26 cellular contexts compared by ENCODE assay signal in genomic region chr4:548976-549375, GRCh38. TPM values are rescaled to one million over a fixed set of nuclear protein-coding genes. Genes with fewer than 3 reads are reported as not detected.
DNase-seq lines count a peak whose midpoint lies in the region; ATAC-seq, FAIRE-seq and TF ChIP-seq lines count a peak whose summit lies in the region.
"Had no signal": no experiment of that assay in that cellular context is flagged by ENCODE, and none has a peak within 500 bp of the region (broad histone marks: within the 10 kb centered on the region; RNA-seq: fewer than 3 reads in every experiment).

No MANE protein-coding gene starts in this region.

- no peak for TF ChIP-seq POLR2A in HepG2 (IDR thresholded peaks at IDR 0.05; ENCODE audit: insufficient read depth in 1 of 2, low read depth in 2 of 2, low read length in 2 of 2)
- no peak for TF ChIP-seq POLR2A in right lobe of liver (IDR thresholded peaks at IDR 0.05)

- no peak for TF ChIP-seq EP300 in HepG2 (IDR thresholded peaks at IDR 0.05; ENCODE audit: low read depth in 2 of 2, low read length in 2 of 2)
- TF ChIP-seq EP300 in HepG2 (CRISPR knock-in tag; IDR thresholded peaks at IDR 0.05; ENCODE audit: borderline replicate concordance), result no peak

- H3K36me3 Mint-ChIP-seq in activated CD4-positive, alpha-beta T cell treated with anti-CD3 and anti-CD28 coated beads, Interleukin-2, amount 10 ng/mL, durations not matched to agents 24 days and 14 days (ENCODE audit: low read depth), result no peaks in the 10 kb centered on the region

- H3K9me3 ChIP-seq in HepG2 (ENCODE audit: low read length), result no peaks in the 10 kb centered on the region
- H3K9me3 ChIP-seq in right lobe of liver, result no peaks in the 10 kb centered on the region
- 0 out of 2 replicates have a peak, but pooled peaks cover 5% of the 10 kb centered on the region for H3K9me3 ChIP-seq in OCI-LY7 (ENCODE audit: low read length)
- H3K9me3 ChIP-seq in mucosa of descending colon, result no peaks in the 10 kb centered on the region

- DNase-seq in HepG2 (ENCODE audit: low spot score) (no peak), right lobe of liver (no peak), astrocyte of the hippocampus (ENCODE audit: low read depth, low spot score) (peak; percentile 21), left lobe of liver (ENCODE audit: low spot score) (peak; percentile 4), ureter (ENCODE audit: low spot score) (no peak), OCI-LY7 (ENCODE audit: low spot score) (no peak), mucosa of descending colon (no peak)
- no peak for DNase-seq in activated CD4-positive, alpha-beta T cell treated with anti-CD3 and anti-CD28 coated beads, Interleukin-2, amount 10 ng/mL, durations not matched to agents 24 days and 14 days
- DNase-seq: 8988T, Calu3, Kasumi-1, MV-4-11, NCI-H1105, NCI-H146, NCI-H2029, NCI-H446 treated with DMSO at 0.1 percent for 48 hours, NCI-H526, SHP77, T-cell had no signal

- H3K9me3 Mint-ChIP-seq in activated CD4-positive, alpha-beta T cell treated with anti-CD3 and anti-CD28 coated beads, Interleukin-2, amount 10 ng/mL, durations not matched to agents 24 days and 14 days, result peaks cover 12% of the 10 kb centered on the region

- WGBS in HepG2 (ENCODE audit: low lambda C conversion rate), result 4% methylated on average over 8 of the region's 8 CpGs
- 22% methylated on average over 8 of the region's 8 CpGs for WGBS in right lobe of liver (ENCODE audit: insufficient coverage, low coverage, low lambda C conversion rate, missing lambda C conversion rate)

- H3K27ac ChIP-seq in HepG2 (ENCODE audit: extremely low read length, insufficient read depth, low read length) (no peak overlapping the region), right lobe of liver (no peak overlapping the region), OCI-LY7 (ENCODE audit: low read depth, low read length, poor library complexity, severe bottlenecking) (no peak overlapping the region)
- H3K27ac ChIP-seq: RWPE1 had no signal

- H3K27me3 ChIP-seq in HepG2 (ENCODE audit: control insufficient read depth in 1 of 2, insufficient read depth in 2 of 2, low read length in 2 of 2), result peaks cover 2 to 6% of the 10 kb centered on the region in 2 experiments; a peak in 3 of 5 replicates
- peaks cover 4 to 5% of the 10 kb centered on the region in 2 donors for H3K27me3 ChIP-seq in right lobe of liver

- in situ Hi-C loops in HepG2 (cut with HindIII; ENCODE audit: extremely low pct_ligation_motif_present, low pct_unique_long_range_greater_than_20kb), result no loop called here

- H3K9ac ChIP-seq in HepG2 (ENCODE audit: insufficient read depth, low read depth, low read length), result no peak overlapping the region

- CTCF ChIA-PET in HepG2 (lab: Yijun Ruan, JAX; ENCODE audit: low intra/inter-chr PET ratio, low total read pairs), result no interaction called here
- CTCF ChIA-PET in OCI-LY7 (lab: Charles Lee; ENCODE audit: unreplicated experiment), result no interaction called here

- no peaks in the 10 kb centered on the region for H3K79me2 ChIP-seq in HepG2 (ENCODE audit: insufficient read depth, low read length)
- no peaks in the 10 kb centered on the region for H3K79me2 ChIP-seq in OCI-LY7 (ENCODE audit: insufficient read depth, low read depth, low read length)

- H3K4me3 ChIP-seq in HepG2 (replicated peaks in 1 of 3; ENCODE audit: insufficient read depth in 1 of 3, low read depth in 2 of 3, low read length in 3 of 3), result no peak overlapping the region
- H3K4me3 ChIP-seq in right lobe of liver, result no peak overlapping the region
- no peak overlapping the region for H3K4me3 ChIP-seq in OCI-LY7 (ENCODE audit: low read depth, low read length, poor library complexity, severe bottlenecking)
- H3K4me3 ChIP-seq in mucosa of descending colon, result no peak overlapping the region

- H4K20me1 ChIP-seq in HepG2 (ENCODE audit: insufficient read depth, low read length) (no peaks in the 10 kb centered on the region), OCI-LY7 (ENCODE audit: insufficient read depth, low read length) (no peaks in the 10 kb centered on the region)

- H3K4me3 Mint-ChIP-seq in activated CD4-positive, alpha-beta T cell treated with anti-CD3 and anti-CD28 coated beads, Interleukin-2, amount 10 ng/mL, durations not matched to agents 24 days and 14 days, result no peak overlapping the region
- H3K4me3 Mint-ChIP-seq: T-cell had no signal

- no peak for FAIRE-seq in HepG2 (lab: Jason Lieb, UNC)

- POLR2A ChIA-PET in HepG2 (lab: Yijun Ruan, JAX) (no interaction called here), OCI-LY7 (lab: Charles Lee) (no interaction called here)

- H2AFZ ChIP-seq in HepG2 (ENCODE audit: low read length) (no peak overlapping the region), OCI-LY7 (ENCODE audit: low read length) (no peak overlapping the region)

- TF ChIP-seq CTCF in HepG2 (CRISPR knock-in tag; IDR thresholded peaks at IDR 0.05), result no peak
- TF ChIP-seq CTCF in right lobe of liver (IDR thresholded peaks at IDR 0.05), result no peak
- no peak for TF ChIP-seq CTCF in OCI-LY7 (conservative IDR thresholded peaks at IDR 0.05; ENCODE audit: low read length)
- TF ChIP-seq CTCF in mucosa of descending colon (IDR thresholded peaks at IDR 0.05), result no peak

- BruUV-seq in HepG2 (replicated peaks; lab: Mats Ljungman, UMichigan) (no TSS peak), OCI-LY7 (replicated peaks; lab: Mats Ljungman, UMichigan) (no TSS peak)

- no peak for TF ChIP-seq RAD21 in HepG2 (CRISPR knock-in tag; IDR thresholded peaks at IDR 0.05)

- H3K4me1 ChIP-seq in HepG2 (ENCODE audit: insufficient read depth, low read length), result no peaks in the 10 kb centered on the region
- no peaks in the 10 kb centered on the region for H3K4me1 ChIP-seq in right lobe of liver
- no peaks in the 10 kb centered on the region for H3K4me1 ChIP-seq in OCI-LY7 (ENCODE audit: insufficient read depth, low read length, poor library complexity, severe bottlenecking)
- no peaks in the 10 kb centered on the region for H3K4me1 ChIP-seq in mucosa of descending colon (ENCODE audit: low read depth)

- H3K4me2 ChIP-seq in HepG2 (ENCODE audit: low read depth, low read length) (no peak overlapping the region), OCI-LY7 (ENCODE audit: low read length) (no peak overlapping the region)

- intact Hi-C loops in HepG2 (cut with micrococcal nuclease; ENCODE audit: unreplicated experiment), result no loop called here
- intact Hi-C loops in right lobe of liver (cut with DNase I), result no loop called here
- intact Hi-C loops in activated CD4-positive, alpha-beta T cell treated with anti-CD3 and anti-CD28 coated beads, Interleukin-2, amount 10 ng/mL, durations not matched to agents 24 days and 14 days (cut with micrococcal nuclease), result no loop called here
- intact Hi-C loops in OCI-LY7 (cut with micrococcal nuclease; ENCODE audit: unreplicated experiment), result no loop called here
- intact Hi-C loops in mucosa of descending colon (cut with DNase I, micrococcal nuclease), result no loop called here

- H3K36me3 ChIP-seq in HepG2 (replicated peaks in 1 of 2; ENCODE audit: control insufficient read depth in 1 of 2, insufficient read depth in 2 of 2, low read length in 2 of 2), result no peaks in the 10 kb centered on the region
- H3K36me3 ChIP-seq in right lobe of liver, result no peaks in the 10 kb centered on the region
- H3K36me3 ChIP-seq in OCI-LY7 (ENCODE audit: insufficient read depth, low read length), result no peaks in the 10 kb centered on the region
- H3K36me3 ChIP-seq in mucosa of descending colon (ENCODE audit: low read depth), result no peaks in the 10 kb centered on the region

- H3K27ac Mint-ChIP-seq in activated CD4-positive, alpha-beta T cell treated with anti-CD3 and anti-CD28 coated beads, Interleukin-2, amount 10 ng/mL, durations not matched to agents 24 days and 14 days, result no peak overlapping the region
- H3K27ac Mint-ChIP-seq: T-cell had no signal

- ATAC-seq in HepG2 (no peak), right lobe of liver (no peak), left lobe of liver (no peak), mucosa of descending colon (no peak)
- ATAC-seq: HCT116, T-cell had no signal

- no peaks in the 10 kb centered on the region for H3K27me3 Mint-ChIP-seq in activated CD4-positive, alpha-beta T cell treated with anti-CD3 and anti-CD28 coated beads, Interleukin-2, amount 10 ng/mL, durations not matched to agents 24 days and 14 days

- H3K4me1 Mint-ChIP-seq in activated CD4-positive, alpha-beta T cell treated with anti-CD3 and anti-CD28 coated beads, Interleukin-2, amount 10 ng/mL, durations not matched to agents 24 days and 14 days, result no peaks in the 10 kb centered on the region
- H3K4me1 Mint-ChIP-seq: T-cell had no signal

- H3K9me2 ChIP-seq in OCI-LY7 (ENCODE audit: insufficient read depth, low read length), result no peaks in the 10 kb centered on the region

RNA-seq across cellular contexts. Expression of gene TMEM271, which starts 27.1 kb away (rescaled TPM):
- total RNA-seq in HepG2 (2016; rRNA removed; fragmentation: Illumina TruSeq; extraction: Trizol), result not detected in 2 replicates
- total RNA-seq in HepG2 (2016; cell fraction: cytosol; rRNA removed; fragmentation: Illumina TruSeq; extraction: Trizol; ENCODE audit: low read depth), result not detected in 2 replicates
- not detected in 2 replicates for total RNA-seq in HepG2 (2016; cell fraction: insoluble cytoplasmic fraction; rRNA removed; fragmentation: Illumina TruSeq; extraction: Trizol)
- total RNA-seq in HepG2 (2016; cell fraction: membrane; rRNA removed; fragmentation: Illumina TruSeq; extraction: Trizol), result not detected in 2 replicates
- total RNA-seq in HepG2 (2016; cell fraction: nucleus; rRNA removed; fragmentation: Illumina TruSeq; extraction: Trizol), result not detected in 2 replicates
- not detected in 2 replicates for polyA plus RNA-seq in HepG2 (2011; rRNA removed)
- 0.04 TPM in 1 of 2 replicates, not detected in the other for polyA plus RNA-seq in HepG2 (2011; cell fraction: cytosol; rRNA removed)
- polyA plus RNA-seq in HepG2 (2011; cell fraction: nucleus; rRNA removed), result not detected in 2 replicates
- polyA plus RNA-seq in HepG2 (2012), result 0.05 TPM in 1 of 2 replicates, not detected in the other
- not detected in 2 replicates for polyA plus RNA-seq in HepG2 (2016; cell fraction: cytosol; fragmentation: Illumina TruSeq; extraction: Trizol; ENCODE audit: low read depth)
- polyA plus RNA-seq in HepG2 (2016; cell fraction: insoluble cytoplasmic fraction; fragmentation: Illumina TruSeq; extraction: Trizol; ENCODE audit: low read depth), result not detected in 2 replicates
- polyA plus RNA-seq in HepG2 (2016; cell fraction: membrane; fragmentation: Illumina TruSeq; extraction: Trizol; ENCODE audit: low read depth), result not detected in 2 replicates
- polyA plus RNA-seq in HepG2 (2016; cell fraction: nucleus; fragmentation: Illumina TruSeq; extraction: Trizol; ENCODE audit: insufficient read depth, low read depth), result not detected in 2 replicates
- polyA minus RNA-seq in HepG2 (2011; rRNA and poly(A)+ RNA removed; ENCODE audit: low replicate concordance), result not detected in 2 replicates
- not detected in 2 replicates for polyA minus RNA-seq in HepG2 (2011; cell fraction: cytosol; rRNA and poly(A)+ RNA removed)
- polyA minus RNA-seq in HepG2 (2011; cell fraction: nucleus; rRNA and poly(A)+ RNA removed), result not detected in 2 replicates
- not detected for total RNA-seq in right lobe of liver
- not detected for total RNA-seq in left lobe of liver
- not detected for total RNA-seq in ureter
- total RNA-seq in activated CD4-positive, alpha-beta T cell treated with anti-CD3 and anti-CD28 coated beads, Interleukin-2, amount 10 ng/mL, durations not matched to agents 24 days and 14 days, result not detected in 2 replicates
- total RNA-seq in OCI-LY7 (2014; rRNA removed; shearing (Covaris generic)), result not detected in 2 replicates
- total RNA-seq in OCI-LY7 (2022), result not detected in 2 replicates
- total RNA-seq in mucosa of descending colon, result under 1 TPM in 1 of 3 donors, not detected in 2; 0.35 TPM
- total RNA-seq: Calu3, Daoy, HT-29, M059J, SK-MEL-5, T-cell had no signal
- polyA plus RNA-seq: BJ had no signal

RNA-seq across cellular contexts. Expression of gene PIGG, which starts 50.0 kb away (rescaled TPM):
- total RNA-seq in HepG2 (2016; rRNA removed; fragmentation: Illumina TruSeq; extraction: Trizol) (15.2 and 34.4 TPM in 2 replicates), right lobe of liver (10 to 100 TPM; 16.4 to 23.1 (median 19.9) TPM), left lobe of liver (19.4 TPM), ureter (102 TPM), OCI-LY7 (2022) (60.6 and 60.7 TPM in 2 replicates), mucosa of descending colon (10 to 100 TPM; 57.2 to 74.4 (median 65.8) TPM)
- 7.6 and 8.9 TPM in 2 replicates for total RNA-seq in HepG2 (2016; cell fraction: cytosol; rRNA removed; fragmentation: Illumina TruSeq; extraction: Trizol; ENCODE audit: low read depth)
- total RNA-seq in HepG2 (2016; cell fraction: insoluble cytoplasmic fraction; rRNA removed; fragmentation: Illumina TruSeq; extraction: Trizol), result 13.6 and 34.0 TPM in 2 replicates
- 11.8 and 14.1 TPM in 2 replicates for total RNA-seq in HepG2 (2016; cell fraction: membrane; rRNA removed; fragmentation: Illumina TruSeq; extraction: Trizol)
- total RNA-seq in HepG2 (2016; cell fraction: nucleus; rRNA removed; fragmentation: Illumina TruSeq; extraction: Trizol), result 49.2 and 56.6 TPM in 2 replicates
- 48.9 and 49.7 TPM in 2 replicates for polyA plus RNA-seq in HepG2 (2011; rRNA removed)
- polyA plus RNA-seq in HepG2 (2011; cell fraction: cytosol; rRNA removed), result 22.7 and 24.8 TPM in 2 replicates
- 174 and 175 TPM in 2 replicates for polyA plus RNA-seq in HepG2 (2011; cell fraction: nucleus; rRNA removed)
- 26.4 and 37.4 TPM in 2 replicates for polyA plus RNA-seq in HepG2 (2012)
- 3.8 and 4.2 TPM in 2 replicates for polyA plus RNA-seq in HepG2 (2016; cell fraction: cytosol; fragmentation: Illumina TruSeq; extraction: Trizol; ENCODE audit: low read depth)
- 10.8 and 13.5 TPM in 2 replicates for polyA plus RNA-seq in HepG2 (2016; cell fraction: insoluble cytoplasmic fraction; fragmentation: Illumina TruSeq; extraction: Trizol; ENCODE audit: low read depth)
- polyA plus RNA-seq in HepG2 (2016; cell fraction: membrane; fragmentation: Illumina TruSeq; extraction: Trizol; ENCODE audit: low read depth), result 7.6 and 7.7 TPM in 2 replicates
- polyA plus RNA-seq in HepG2 (2016; cell fraction: nucleus; fragmentation: Illumina TruSeq; extraction: Trizol; ENCODE audit: insufficient read depth, low read depth), result 84.5 and 84.7 TPM in 2 replicates
- 58.1 and 71.6 TPM in 2 replicates for polyA minus RNA-seq in HepG2 (2011; rRNA and poly(A)+ RNA removed; ENCODE audit: low replicate concordance)
- polyA minus RNA-seq in HepG2 (2011; cell fraction: cytosol; rRNA and poly(A)+ RNA removed), result 14.6 and 15.7 TPM in 2 replicates
- 111 and 114 TPM in 2 replicates for polyA minus RNA-seq in HepG2 (2011; cell fraction: nucleus; rRNA and poly(A)+ RNA removed)
- total RNA-seq in activated CD4-positive, alpha-beta T cell treated with anti-CD3 and anti-CD28 coated beads, Interleukin-2, amount 10 ng/mL, durations not matched to agents 24 days and 14 days, result 52.2 and 53.1 TPM in 2 replicates
- 30.9 and 32.0 TPM in 2 replicates for total RNA-seq in OCI-LY7 (2014; rRNA removed; shearing (Covaris generic))

RNA-seq across cellular contexts. Expression of gene ZNF721, which starts 50.0 kb away (rescaled TPM):
- 22.1 and 30.8 TPM in 2 replicates for total RNA-seq in HepG2 (2016; rRNA removed; fragmentation: Illumina TruSeq; extraction: Trizol)
- 5.8 and 6.7 TPM in 2 replicates for total RNA-seq in HepG2 (2016; cell fraction: cytosol; rRNA removed; fragmentation: Illumina TruSeq; extraction: Trizol; ENCODE audit: low read depth)
- total RNA-seq in HepG2 (2016; cell fraction: insoluble cytoplasmic fraction; rRNA removed; fragmentation: Illumina TruSeq; extraction: Trizol), result 19.8 and 25.5 TPM in 2 replicates
- 9.7 and 10.0 TPM in 2 replicates for total RNA-seq in HepG2 (2016; cell fraction: membrane; rRNA removed; fragmentation: Illumina TruSeq; extraction: Trizol)
- total RNA-seq in HepG2 (2016; cell fraction: nucleus; rRNA removed; fragmentation: Illumina TruSeq; extraction: Trizol), result 52.2 and 56.6 TPM in 2 replicates
- 7.3 and 8.5 TPM in 2 replicates for polyA plus RNA-seq in HepG2 (2011; rRNA removed)
- polyA plus RNA-seq in HepG2 (2011; cell fraction: cytosol; rRNA removed), result 4.1 and 5.4 TPM in 2 replicates
- 9.3 and 11.0 TPM in 2 replicates for polyA plus RNA-seq in HepG2 (2011; cell fraction: nucleus; rRNA removed)
- 15.8 and 19.1 TPM in 2 replicates for polyA plus RNA-seq in HepG2 (2012)
- polyA plus RNA-seq in HepG2 (2016; cell fraction: cytosol; fragmentation: Illumina TruSeq; extraction: Trizol; ENCODE audit: low read depth), result 3.4 and 4.8 TPM in 2 replicates
- polyA plus RNA-seq in HepG2 (2016; cell fraction: insoluble cytoplasmic fraction; fragmentation: Illumina TruSeq; extraction: Trizol; ENCODE audit: low read depth), result 17.6 and 19.7 TPM in 2 replicates
- polyA plus RNA-seq in HepG2 (2016; cell fraction: membrane; fragmentation: Illumina TruSeq; extraction: Trizol; ENCODE audit: low read depth), result 3.4 and 3.9 TPM in 2 replicates
- polyA plus RNA-seq in HepG2 (2016; cell fraction: nucleus; fragmentation: Illumina TruSeq; extraction: Trizol; ENCODE audit: insufficient read depth, low read depth), result 46.6 and 52.5 TPM in 2 replicates
- polyA minus RNA-seq in HepG2 (2011; rRNA and poly(A)+ RNA removed; ENCODE audit: low replicate concordance), result 9.2 and 12.5 TPM in 2 replicates
- polyA minus RNA-seq in HepG2 (2011; cell fraction: cytosol; rRNA and poly(A)+ RNA removed), result 8.0 and 10.3 TPM in 2 replicates
- 63.2 and 68.8 TPM in 2 replicates for polyA minus RNA-seq in HepG2 (2011; cell fraction: nucleus; rRNA and poly(A)+ RNA removed)
- total RNA-seq in right lobe of liver, result 10 to 100 TPM in 3 of 6 experiments, 1 to 10 TPM in 3; 7.1 to 12.7 (median 10.0) TPM
- total RNA-seq in left lobe of liver, result 9.4 TPM
- 52.7 TPM for total RNA-seq in ureter
- 28.3 and 30.5 TPM in 2 replicates for total RNA-seq in activated CD4-positive, alpha-beta T cell treated with anti-CD3 and anti-CD28 coated beads, Interleukin-2, amount 10 ng/mL, durations not matched to agents 24 days and 14 days
- total RNA-seq in OCI-LY7 (2014; rRNA removed; shearing (Covaris generic)), result 48.1 and 51.1 TPM in 2 replicates
- 64.1 and 67.2 TPM in 2 replicates for total RNA-seq in OCI-LY7 (2022)
- total RNA-seq in mucosa of descending colon, result 10 to 100 TPM; 23.3 to 32.1 (median 25.9) TPM

Comparison
In these comparisons a context has a peak if more than half of its experiments do, and no peak if none do; other contexts are left out.
1. DNase-seq: peak in astrocyte of the hippocampus (single experiment) and left lobe of liver (single experiment); none in HepG2 (single experiment), right lobe of liver (0 of 3), ureter (single experiment), activated CD4-positive, alpha-beta T cell treated with anti-CD3 and anti-CD28 coated beads, Interleukin-2, amount 10 ng/mL, durations not matched to agents 24 days and 14 days (single experiment), OCI-LY7 (single experiment) and mucosa of descending colon (0 of 3).